Comparison of ENCODE assay signal across 2 cellular contexts in the genomic region with DNA sequence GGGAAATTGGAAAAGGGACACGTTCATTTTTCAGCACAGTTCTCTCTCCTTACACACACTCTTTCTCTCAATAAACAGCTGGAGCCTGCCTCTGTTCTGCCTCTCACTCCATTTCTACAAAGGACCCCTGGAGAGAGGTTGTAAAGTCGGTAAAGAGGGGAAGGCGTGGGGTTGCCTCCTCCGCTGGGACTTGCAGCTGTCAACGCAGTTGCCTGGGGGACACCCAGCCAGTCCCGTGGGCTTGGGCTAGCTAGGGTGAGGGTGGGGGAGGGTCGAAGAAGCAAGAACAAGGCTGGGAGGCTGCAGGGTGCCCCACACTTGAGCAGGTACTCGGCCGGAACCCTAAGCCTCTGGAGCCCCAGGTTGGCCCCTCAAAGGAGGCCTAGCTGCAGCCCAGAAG.
TF ChIP-seq lines count a peak whose summit lies in the region.

No MANE protein-coding gene starts in this region.

TF ChIP-seq in H1, 55 proteins besides CTCF, POLR2A, EP300 and RAD21:
- TF ChIP-seq SIRT6 (IDR thresholded peaks at IDR 0.05; ENCODE audit: low read length): no peak
- no peak for TF ChIP-seq NRF1 (IDR thresholded peaks at IDR 0.05; ENCODE audit: low read depth, low read length)
- TF ChIP-seq GABPA (IDR thresholded peaks at IDR 0.05; ENCODE audit: borderline replicate concordance, insufficient read depth, low read length): no peak
- no peak for TF ChIP-seq TCF12 (IDR thresholded peaks at IDR 0.05; ENCODE audit: low read depth, low read length)
- no peak for TF ChIP-seq SP2 (IDR thresholded peaks at IDR 0.05; ENCODE audit: low read length)
- no peak for TF ChIP-seq JUN (IDR thresholded peaks at IDR 0.05; ENCODE audit: low read depth, low read length)
- no peak for TF ChIP-seq CBX8 (IDR thresholded peaks at IDR 0.05; ENCODE audit: borderline replicate concordance, low read depth, low read length)

TF ChIP-seq in HepG2, 621 proteins besides CTCF, POLR2A, EP300 and RAD21:
- TF ChIP-seq, protein P1, sequence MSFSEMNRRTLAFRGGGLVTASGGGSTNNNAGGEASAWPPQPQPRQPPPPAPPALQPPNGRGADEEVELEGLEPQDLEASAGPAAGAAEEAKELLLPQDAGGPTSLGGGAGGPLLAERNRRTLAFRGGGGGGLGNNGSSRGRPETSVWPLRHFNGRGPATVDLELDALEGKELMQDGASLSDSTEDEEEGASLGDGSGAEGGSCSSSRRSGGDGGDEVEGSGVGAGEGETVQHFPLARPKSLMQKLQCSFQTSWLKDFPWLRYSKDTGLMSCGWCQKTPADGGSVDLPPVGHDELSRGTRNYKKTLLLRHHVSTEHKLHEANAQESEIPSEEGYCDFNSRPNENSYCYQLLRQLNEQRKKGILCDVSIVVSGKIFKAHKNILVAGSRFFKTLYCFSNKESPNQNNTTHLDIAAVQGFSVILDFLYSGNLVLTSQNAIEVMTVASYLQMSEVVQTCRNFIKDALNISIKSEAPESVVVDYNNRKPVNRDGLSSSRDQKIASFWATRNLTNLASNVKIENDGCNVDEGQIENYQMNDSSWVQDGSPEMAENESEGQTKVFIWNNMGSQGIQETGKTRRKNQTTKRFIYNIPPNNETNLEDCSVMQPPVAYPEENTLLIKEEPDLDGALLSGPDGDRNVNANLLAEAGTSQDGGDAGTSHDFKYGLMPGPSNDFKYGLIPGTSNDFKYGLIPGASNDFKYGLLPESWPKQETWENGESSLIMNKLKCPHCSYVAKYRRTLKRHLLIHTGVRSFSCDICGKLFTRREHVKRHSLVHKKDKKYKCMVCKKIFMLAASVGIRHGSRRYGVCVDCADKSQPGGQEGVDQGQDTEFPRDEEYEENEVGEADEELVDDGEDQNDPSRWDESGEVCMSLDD (CRISPR knock-in tag; IDR thresholded peaks at IDR 0.05; ENCODE audit: borderline replicate concordance): no peak
- TF ChIP-seq HOXA3 (CRISPR knock-in tag; IDR thresholded peaks at IDR 0.05): no peak
- TF ChIP-seq MED8 (CRISPR knock-in tag; IDR thresholded peaks at IDR 0.05; ENCODE audit: insufficient replicate concordance): no peak
- TF ChIP-seq ZHX2 (IDR thresholded peaks at IDR 0.05; ENCODE audit: low read depth): no peak
- TF ChIP-seq ZHX2 (CRISPR knock-in tag; IDR thresholded peaks at IDR 0.05; ENCODE audit: borderline replicate concordance): no peak
- no peak for TF ChIP-seq ZBTB3 (CRISPR knock-in tag; IDR thresholded peaks at IDR 0.05; ENCODE audit: borderline replicate concordance, low read depth)
- TF ChIP-seq ZNF549 (CRISPR knock-in tag; IDR thresholded peaks at IDR 0.05): no peak
- TF ChIP-seq ZNF83 (CRISPR knock-in tag; IDR thresholded peaks at IDR 0.05; ENCODE audit: borderline replicate concordance): no peak
- TF ChIP-seq YY1 (IDR thresholded peaks at IDR 0.05; ENCODE audit: insufficient read depth, insufficient replicate concordance, low read depth, low read length): no peak
- no peak for TF ChIP-seq NFE2 (CRISPR knock-in tag; IDR thresholded peaks at IDR 0.05)
- TF ChIP-seq, protein P2, sequence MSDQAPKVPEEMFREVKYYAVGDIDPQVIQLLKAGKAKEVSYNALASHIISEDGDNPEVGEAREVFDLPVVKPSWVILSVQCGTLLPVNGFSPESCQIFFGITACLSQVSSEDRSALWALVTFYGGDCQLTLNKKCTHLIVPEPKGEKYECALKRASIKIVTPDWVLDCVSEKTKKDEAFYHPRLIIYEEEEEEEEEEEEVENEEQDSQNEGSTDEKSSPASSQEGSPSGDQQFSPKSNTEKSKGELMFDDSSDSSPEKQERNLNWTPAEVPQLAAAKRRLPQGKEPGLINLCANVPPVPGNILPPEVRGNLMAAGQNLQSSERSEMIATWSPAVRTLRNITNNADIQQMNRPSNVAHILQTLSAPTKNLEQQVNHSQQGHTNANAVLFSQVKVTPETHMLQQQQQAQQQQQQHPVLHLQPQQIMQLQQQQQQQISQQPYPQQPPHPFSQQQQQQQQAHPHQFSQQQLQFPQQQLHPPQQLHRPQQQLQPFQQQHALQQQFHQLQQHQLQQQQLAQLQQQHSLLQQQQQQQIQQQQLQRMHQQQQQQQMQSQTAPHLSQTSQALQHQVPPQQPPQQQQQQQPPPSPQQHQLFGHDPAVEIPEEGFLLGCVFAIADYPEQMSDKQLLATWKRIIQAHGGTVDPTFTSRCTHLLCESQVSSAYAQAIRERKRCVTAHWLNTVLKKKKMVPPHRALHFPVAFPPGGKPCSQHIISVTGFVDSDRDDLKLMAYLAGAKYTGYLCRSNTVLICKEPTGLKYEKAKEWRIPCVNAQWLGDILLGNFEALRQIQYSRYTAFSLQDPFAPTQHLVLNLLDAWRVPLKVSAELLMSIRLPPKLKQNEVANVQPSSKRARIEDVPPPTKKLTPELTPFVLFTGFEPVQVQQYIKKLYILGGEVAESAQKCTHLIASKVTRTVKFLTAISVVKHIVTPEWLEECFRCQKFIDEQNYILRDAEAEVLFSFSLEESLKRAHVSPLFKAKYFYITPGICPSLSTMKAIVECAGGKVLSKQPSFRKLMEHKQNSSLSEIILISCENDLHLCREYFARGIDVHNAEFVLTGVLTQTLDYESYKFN (CRISPR knock-in tag; conservative IDR thresholded peaks at IDR 0.05): no peak
